ENCODE assay signal across 7 cellular contexts in the genomic region with DNA sequence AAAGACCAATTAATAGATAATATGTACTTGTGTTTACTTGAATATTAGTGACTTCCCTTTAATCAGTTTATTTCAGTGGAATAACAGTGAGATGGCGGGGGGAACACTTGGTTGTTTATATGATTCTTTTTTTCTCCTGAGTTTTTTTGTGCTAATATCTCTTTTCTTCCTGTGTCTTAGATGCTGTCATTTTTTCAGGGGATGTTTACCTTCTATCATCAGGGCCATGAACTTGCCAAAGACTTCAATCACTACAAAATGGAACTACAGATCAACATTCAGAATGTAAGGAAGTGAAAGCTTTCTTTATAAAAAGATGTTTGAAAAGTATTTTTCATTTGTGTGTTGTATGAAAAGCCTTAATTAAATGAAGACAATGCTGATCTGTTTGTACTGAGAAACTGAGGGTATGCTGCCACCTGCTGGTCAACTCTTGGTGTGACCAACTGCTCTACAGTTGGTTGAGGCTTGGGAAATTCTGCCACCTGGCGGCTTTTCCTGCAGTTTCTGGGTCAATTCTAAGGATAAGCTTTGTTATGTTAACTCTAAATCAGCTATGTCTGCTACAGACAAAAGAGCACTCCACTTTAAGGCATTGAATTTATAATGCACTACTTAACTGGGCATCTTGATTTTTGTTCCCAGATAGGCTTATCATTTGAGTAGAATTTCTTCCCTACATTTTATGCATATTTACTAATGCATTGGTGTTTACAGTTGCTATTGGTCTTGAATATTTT.
A peak's percentile ranks its signal among the peaks of the same experiment; 100 is the strongest.
DNase-seq lines count a peak whose midpoint lies in the region; ATAC-seq, FAIRE-seq and TF ChIP-seq lines count a peak whose summit lies in the region.

No MANE protein-coding gene starts in this region.

- TF ChIP-seq CTCF in astrocyte (IDR thresholded peaks at IDR 0.05; ENCODE audit: insufficient read depth, low read depth, low read length) (peak; percentile 100), hepatocyte (IDR thresholded peaks at IDR 0.05; ENCODE audit: poor library complexity) (peak; percentile 100)

- H3K4me1 ChIP-seq in astrocyte (ENCODE audit: insufficient read depth, low read length) (no peaks in the 10 kb centered on the region), hepatocyte (ENCODE audit: insufficient read depth) (no peaks in the 10 kb centered on the region)

- H3K9me3 Mint-ChIP-seq in astrocyte (ENCODE audit: unreplicated experiment): no peaks in the 10 kb centered on the region

- no peak overlapping the region for H3K27ac Mint-ChIP-seq in astrocyte (ENCODE audit: unreplicated experiment)

- H3K36me3 Mint-ChIP-seq in astrocyte (ENCODE audit: low read depth, unreplicated experiment): peaks cover 3% of the 10 kb centered on the region

- H3K4me3 ChIP-seq in astrocyte (ENCODE audit: insufficient read depth, low read depth, low read length): no peak overlapping the region
- H3K4me3 ChIP-seq in hepatocyte: no peak overlapping the region

- no peaks in the 10 kb centered on the region for H3K9me3 ChIP-seq in astrocyte (ENCODE audit: insufficient read depth, low read depth, low read length)
- H3K9me3 ChIP-seq in hepatocyte (ENCODE audit: low read depth): no peaks in the 10 kb centered on the region

- no peaks in the 10 kb centered on the region for H3K27me3 Mint-ChIP-seq in astrocyte (ENCODE audit: low read depth, unreplicated experiment)

- H3K27me3 ChIP-seq in astrocyte (ENCODE audit: insufficient read depth, low read length) (no peaks in the 10 kb centered on the region), hepatocyte (no peaks in the 10 kb centered on the region)

- peaks cover 9% of the 10 kb centered on the region for H3K4me1 Mint-ChIP-seq in astrocyte (ENCODE audit: low read depth, unreplicated experiment)

- H3K79me2 ChIP-seq in astrocyte (ENCODE audit: insufficient read depth, low read length): peaks cover 3% of the 10 kb centered on the region
- H3K79me2 ChIP-seq in hepatocyte: no peaks in the 10 kb centered on the region

- ATAC-seq in GM18502 (IDR thresholded peaks at IDR 0.05; ENCODE audit: poor library complexity, unreplicated experiment) (peak; percentile 84), HG02885 (IDR thresholded peaks at IDR 0.05; ENCODE audit: poor library complexity, unreplicated experiment) (peak; percentile 83), sciatic nerve (peak; percentile 82)

- 29% methylated on average over 2 of the region's 2 CpGs for WGBS in hepatocyte (ENCODE audit: low lambda C conversion rate, missing lambda C conversion rate)

- DNase-seq in NCI-H146 treated with DMSO at 0.1 percent for 48 hours (lab: John Stamatoyannopoulos, UW; ENCODE audit: unreplicated experiment) (peak; percentile 19), T-helper 2 cell (peak; percentile 66 to 90 (median 82)), astrocyte (ENCODE audit: low read depth) (peak; percentile 64), hepatocyte (ENCODE audit: low spot score) (peak; percentile 95), sciatic nerve (ENCODE audit: low spot score) (peak; percentile 99)

- H4K20me1 ChIP-seq in astrocyte (ENCODE audit: insufficient read depth, low read length) (peaks cover 5% of the 10 kb centered on the region), hepatocyte (ENCODE audit: insufficient read depth, poor library complexity, severe bottlenecking) (no peaks in the 10 kb centered on the region)

- H3K4me3 Mint-ChIP-seq in astrocyte (ENCODE audit: unreplicated experiment): no peak overlapping the region

- no peaks in the 10 kb centered on the region for H3K9me2 ChIP-seq in hepatocyte (replicated peaks; ENCODE audit: insufficient read depth)

- H2AFZ ChIP-seq in astrocyte (ENCODE audit: low read depth, low read length) (no peak overlapping the region), hepatocyte (no peak overlapping the region)

- peaks cover 5% of the 10 kb centered on the region for H3K36me3 ChIP-seq in astrocyte (ENCODE audit: insufficient read depth, low read length)
- H3K36me3 ChIP-seq in hepatocyte (replicated peaks; ENCODE audit: insufficient read depth, low read depth): no peaks in the 10 kb centered on the region

- H3K9ac ChIP-seq in astrocyte (ENCODE audit: low read length): no peak overlapping the region

- peak; percentile 98 for FAIRE-seq in astrocyte (lab: Jason Lieb, UNC)

- intact Hi-C loops in sciatic nerve (cut with DNase I): loop anchor here (5.0 to 10.0 kb wide), 2 partner anchors 132 to 159 kb away; a partner anchor contains a TSS

- H3K4me2 ChIP-seq in astrocyte (ENCODE audit: low read length): no peak overlapping the region
- H3K4me2 ChIP-seq in hepatocyte: no peak overlapping the region

- H3K27ac ChIP-seq in astrocyte (ENCODE audit: low read depth, low read length): no peak overlapping the region
- H3K27ac ChIP-seq in hepatocyte: no peak overlapping the region

Comparison
In these comparisons a context has a peak if more than half of its experiments do, and no peak if none do; other contexts are left out.
1. DNase-seq: peak in every context shown above with its lines; median percentile 99 in sciatic nerve; 95 in hepatocyte; 82 in T-helper 2 cell; 64 in astrocyte; 19 in NCI-H146 treated with DMSO at 0.1 percent for 48 hours.